26 cellular contexts compared by ENCODE assay signal in genomic region chr5:180338001-180338707, GRCh38. TPM values are rescaled to one million over a fixed set of nuclear protein-coding genes. Genes with fewer than 3 reads are reported as not detected.
A peak's percentile ranks its signal among the peaks of the same experiment; 100 is the strongest.
DNase-seq lines count a peak whose midpoint lies in the region; ATAC-seq, FAIRE-seq and TF ChIP-seq lines count a peak whose summit lies in the region.
"Had no signal": no experiment of that assay in that cellular context is flagged by ENCODE, and none has a peak within 500 bp of the region (broad histone marks: within the 10 kb centered on the region; RNA-seq: fewer than 3 reads in every experiment).

No MANE protein-coding gene starts in this region.

- H3K14ac ChIP-seq in H1 (ENCODE audit: insufficient read length) = no peak overlapping the region

- H3K36me3 ChIP-seq in H1 (ENCODE audit: control insufficient read depth in 2 of 4, insufficient read depth in 4 of 4, low read length in 3 of 4) = peaks cover 24 to 51% (median 42%) of the 10 kb centered on the region in 4 experiments
- H3K36me3 ChIP-seq: BE2C, Peyer's patch had no signal

- H3K4me1 ChIP-seq in H1 (replicated peaks in 1 of 4; ENCODE audit: control insufficient read depth in 3 of 4, insufficient read depth in 4 of 4, low read length in 3 of 4) = peaks cover 2 to 19% (median 12%) of the 10 kb centered on the region in 4 experiments
- H3K4me1 ChIP-seq: BE2C had no signal

- H3K27me3 ChIP-seq in H1 (replicated peaks in 1 of 4; ENCODE audit: control insufficient read depth in 3 of 4, extremely low read depth in 1 of 4, insufficient read depth in 3 of 4, low read length in 3 of 4) = no peaks in the 10 kb centered on the region
- H3K27me3 ChIP-seq: BE2C, Peyer's patch had no signal

- peaks cover 1% of the 10 kb centered on the region; the same call in 1 of the 2 replicates for H3K23me2 ChIP-seq in H1 (ENCODE audit: low read depth, low read length)

- H3K4me3 ChIP-seq in H1 (ENCODE audit: extremely low read depth in 1 of 4, insufficient read depth in 2 of 4, low read depth in 3 of 4, low read length in 4 of 4) = no peak overlapping the region
- H3K4me3 ChIP-seq: Peyer's patch had no signal

- no peak for TF ChIP-seq EP300 in H1 (IDR thresholded peaks at IDR 0.05; ENCODE audit: borderline replicate concordance in 1 of 2, low read depth in 2 of 2, low read length in 2 of 2)

- no peaks in the 10 kb centered on the region for H3K9me3 Mint-ChIP-seq in activated CD4-positive, alpha-beta memory T cell treated with anti-CD3 and anti-CD28 coated beads, Interleukin-2, amount 10 ng/mL, durations not matched to agents 7 days and 5 days

- H3K79me1 ChIP-seq in H1 (ENCODE audit: low read depth, low read length) = peaks cover 12% of the 10 kb centered on the region

- peak overlapping the region; percentile 79 for H4K8ac ChIP-seq in H1 (ENCODE audit: extremely low read depth, insufficient read depth, low read length)

- no peak for TF ChIP-seq CTCF in H1 (IDR thresholded peaks at IDR 0.05; ENCODE audit: control extremely low read depth in 1 of 3, insufficient read depth in 1 of 3, low read depth in 1 of 3, low read length in 3 of 3)

- peaks cover 6% of the 10 kb centered on the region for H3K27me3 Mint-ChIP-seq in activated CD4-positive, alpha-beta memory T cell treated with anti-CD3 and anti-CD28 coated beads, Interleukin-2, amount 10 ng/mL, durations not matched to agents 7 days and 5 days

- H2AK5ac ChIP-seq in H1 (ENCODE audit: low read depth, low read length) = no peak overlapping the region

- no peak overlapping the region for H3K27ac Mint-ChIP-seq in activated CD4-positive, alpha-beta memory T cell treated with anti-CD3 and anti-CD28 coated beads, Interleukin-2, amount 10 ng/mL, durations not matched to agents 7 days and 5 days
- H3K27ac Mint-ChIP-seq: CD4-positive, CD25-positive, alpha-beta regulatory T cell had no signal

- no peak overlapping the region for H3K56ac ChIP-seq in H1 (replicated peaks; ENCODE audit: insufficient read length, low read depth, low read length)

- peak; percentile 18 for DNase-seq in Right ventricle myocardium superior
- DNase-seq in left cardiac atrium = no peak
- DNase-seq in H1 (ENCODE audit: low read depth in 1 of 2, low spot score in 2 of 2) = no peak
- DNase-seq in myocyte (ENCODE audit: low read depth) = peak; percentile 57
- no peak for DNase-seq in activated CD4-positive, alpha-beta memory T cell treated with anti-CD3 and anti-CD28 coated beads, Interleukin-2, amount 10 ng/mL, durations not matched to agents 7 days and 5 days
- no peak for DNase-seq in NCI-H446 (lab: John Stamatoyannopoulos, UW)
- DNase-seq in inferior parietal cortex (ENCODE audit: extremely low spot score) = no peak
- DNase-seq: BE2C; CD4-positive, CD25-positive, alpha-beta regulatory T cell; COR-L47; DMS 273 treated with DMSO at 0.1 percent for 48 hours; DND-41; HCEC 1CT; Karpas-422; MM.1S; NCI-H1092; NCI-H1436 treated with DMSO at 0.1 percent for 48 hours; NCI-H2029; NCI-H2171; NCI-H446 treated with DMSO at 0.1 percent for 48 hours; NCI-H69; Peyer's patch had no signal

- no peak overlapping the region for H2AFZ ChIP-seq in H1 (ENCODE audit: low read length)

- no peak overlapping the region for H3K4me2 ChIP-seq in H1 (ENCODE audit: insufficient read depth in 1 of 2, low read depth in 2 of 2, low read length in 2 of 2)

- CTCF ChIA-PET in H1 (lab: Charles Lee; ENCODE audit: partially characterized antibody) = interaction anchor here (1.3 to 1.9 kb wide), 3 partner anchors 10 to 22 kb away, joined by 3 to 19 read pairs (median 5); no protein-coding TSS in a partner anchor
- CTCF ChIA-PET in activated CD4-positive, alpha-beta memory T cell treated with anti-CD3 and anti-CD28 coated beads, Interleukin-2, amount 10 ng/mL, durations not matched to agents 7 days and 5 days (lab: Charles Lee) = interaction anchor here (2.8 kb wide), 1 partner anchor 10 kb away, joined by 10 read pairs; no protein-coding TSS in a partner anchor

- POLR2A ChIA-PET in H1 (lab: Charles Lee; ENCODE audit: partially characterized antibody) = interaction anchor here (1.0 to 10.9 kb wide), 3 partner anchors 7 to 158 kb away, joined by 3 to 146 read pairs (median 3); no protein-coding TSS in a partner anchor
- POLR2A ChIA-PET in activated CD4-positive, alpha-beta memory T cell treated with anti-CD3 and anti-CD28 coated beads, Interleukin-2, amount 10 ng/mL, durations not matched to agents 7 days and 5 days (lab: Charles Lee) = no interaction called here

- H3K36me3 Mint-ChIP-seq in activated CD4-positive, alpha-beta memory T cell treated with anti-CD3 and anti-CD28 coated beads, Interleukin-2, amount 10 ng/mL, durations not matched to agents 7 days and 5 days (ENCODE audit: low read depth) = no peaks in the 10 kb centered on the region
- H3K36me3 Mint-ChIP-seq: CD4-positive, CD25-positive, alpha-beta regulatory T cell; IgD-negative memory B cell had no signal

- 96% methylated on average over 22 of the region's 22 CpGs; no CpG with 5 or more reads in 1 of the 2 experiments for WGBS in H1 (ENCODE audit: extremely low coverage in 1 of 2, insufficient coverage in 1 of 2, insufficient read length in 1 of 2, insufficient replicate concordance in 2 of 2, low coverage in 1 of 2, low lambda C conversion rate in 2 of 2, missing lambda C conversion rate in 1 of 2), 2 experiments

- H3K9me3 ChIP-seq in H1 (ENCODE audit: insufficient read depth in 2 of 2, low read depth in 1 of 2, low read length in 1 of 2) = no peaks in the 10 kb centered on the region
- H3K9me3 ChIP-seq: BE2C, Peyer's patch had no signal

- no peak overlapping the region for H4K91ac ChIP-seq in H1 (replicated peaks; ENCODE audit: insufficient read length, low read length)

- H4K20me1 ChIP-seq in H1 (replicated peaks in 1 of 2; ENCODE audit: control insufficient read depth in 1 of 2, insufficient read depth in 2 of 2, low read length in 2 of 2) = peaks cover 0 to 5% of the 10 kb centered on the region in 2 experiments

- no peak overlapping the region for H3K23ac ChIP-seq in H1 (ENCODE audit: insufficient read length)

- H3K4me3 Mint-ChIP-seq in activated CD4-positive, alpha-beta memory T cell treated with anti-CD3 and anti-CD28 coated beads, Interleukin-2, amount 10 ng/mL, durations not matched to agents 7 days and 5 days = no peak overlapping the region
- H3K4me3 Mint-ChIP-seq: CD4-positive, CD25-positive, alpha-beta regulatory T cell; IgD-negative memory B cell had no signal

- H2BK5ac ChIP-seq in H1 (ENCODE audit: low read depth, low read length) = no peak overlapping the region

- intact Hi-C loops in Right ventricle myocardium superior (cut with DNase I) = no loop called here
- intact Hi-C loops in left cardiac atrium (cut with DNase I) = no loop called here

- H2BK15ac ChIP-seq in H1 (ENCODE audit: low read length) = no peak overlapping the region

- H2BK12ac ChIP-seq in H1 (ENCODE audit: low read depth, low read length) = 0 out of 2 replicates have a peak overlapping the region, but pooled peaks have one; percentile 17

- TF ChIP-seq RAD21 in H1 (IDR thresholded peaks at IDR 0.05 in 1 of 2, conservative IDR thresholded peaks at IDR 0.05 in 1 of 2; ENCODE audit: low read depth in 2 of 2, low read length in 2 of 2) = no peak

- peaks cover 8 to 36% of the 10 kb centered on the region in 2 experiments; a peak in 3 of 4 replicates for H3K79me2 ChIP-seq in H1 (ENCODE audit: control insufficient read depth in 1 of 2, insufficient read depth in 2 of 2, low read length in 2 of 2)

- H3K9ac ChIP-seq in H1 (replicated peaks in 1 of 4; ENCODE audit: extremely low read depth in 1 of 4, low read depth in 3 of 4, low read length in 3 of 4) = no peak overlapping the region

- no peak overlapping the region for H2BK20ac ChIP-seq in H1 (ENCODE audit: low read length)

- FAIRE-seq in H1 (lab: Jason Lieb, UNC) = no peak

- H3K18ac ChIP-seq in H1 (ENCODE audit: extremely low read depth, low read length) = no peak overlapping the region

- no peak for TF ChIP-seq POLR2A in H1 (IDR thresholded peaks at IDR 0.05; ENCODE audit: control extremely low read depth in 1 of 2, low read depth in 2 of 2, low read length in 2 of 2)

- no peak overlapping the region for H3K27ac ChIP-seq in H1 (ENCODE audit: low read depth, low read length)
- H3K27ac ChIP-seq: 22Rv1, Peyer's patch had no signal

- H3K4ac ChIP-seq in H1 (replicated peaks; ENCODE audit: insufficient read length, low read depth, low read length) = no peak overlapping the region

- no peaks in the 10 kb centered on the region for H3K4me1 Mint-ChIP-seq in activated CD4-positive, alpha-beta memory T cell treated with anti-CD3 and anti-CD28 coated beads, Interleukin-2, amount 10 ng/mL, durations not matched to agents 7 days and 5 days
- H3K4me1 Mint-ChIP-seq: CD4-positive, CD25-positive, alpha-beta regulatory T cell had no signal

- ATAC-seq in Right ventricle myocardium superior (ENCODE audit: poor library complexity) (no peak), left cardiac atrium (no peak), HG03521 (IDR thresholded peaks at IDR 0.05; ENCODE audit: unreplicated experiment) (no peak)
- ATAC-seq: Right ventricle myocardium inferior had no signal

- no peak overlapping the region for H4K5ac ChIP-seq in H1 (ENCODE audit: insufficient read length, low read depth, low read length)

- H2BK120ac ChIP-seq in H1 (replicated peaks; ENCODE audit: low read depth, low read length) = no peak overlapping the region

RNA-seq across cellular contexts. Expression of gene GFPT2, which starts 15.0 kb away (rescaled TPM):
- total RNA-seq in Right ventricle myocardium superior (13.3 TPM), left cardiac atrium (10 to 100 TPM; 27.3 to 44.5 TPM), myocyte (11.2 and 13.8 TPM in 2 replicates)
- total RNA-seq in H1 (2021; fragmentation: NEBNext Ultra II Directional; extraction: Animal tissue kit (Norgen Biotek cat#: 25700)) = 141 and 143 TPM in 2 replicates
- 83.7 and 90.0 TPM in 2 replicates for polyA plus RNA-seq in H1 (2011; rRNA removed)
- polyA plus RNA-seq in H1 (2011; cell fraction: cytosol; rRNA removed) = 101 TPM
- polyA plus RNA-seq in H1 (2011; cell fraction: nucleus; rRNA removed) = 136 TPM
- polyA plus RNA-seq in H1 (2012, experiment 1 of 2) = 78.6 to 104 TPM (median 83.3 TPM) in 4 replicates
- 47.5 TPM for polyA plus RNA-seq in H1 (2012, experiment 2 of 2)
- polyA plus RNA-seq in H1 (2013, experiment 1 of 2) = 73.7 TPM
- 66.5 TPM for polyA plus RNA-seq in H1 (2013, experiment 2 of 2)
- 118 and 127 TPM in 2 replicates for polyA minus RNA-seq in H1 (2011; rRNA and poly(A)+ RNA removed)
- 56.6 TPM for polyA minus RNA-seq in H1 (2011; cell fraction: cytosol; rRNA and poly(A)+ RNA removed)
- 80.8 TPM for polyA minus RNA-seq in H1 (2011; cell fraction: nucleus; rRNA and poly(A)+ RNA removed)
- 11.6 TPM for polyA plus RNA-seq in myocyte (2012)
- total RNA-seq in activated CD4-positive, alpha-beta memory T cell treated with anti-CD3 and anti-CD28 coated beads, Interleukin-2, amount 10 ng/mL, durations not matched to agents 7 days and 5 days = not detected
- total RNA-seq: CD4-positive, CD25-positive, alpha-beta regulatory T cell had no signal

RNA-seq across cellular contexts. Expression of gene MAPK9, which starts 46.3 kb away (rescaled TPM):
- total RNA-seq in Right ventricle myocardium superior = 42.4 TPM
- 10 to 100 TPM; 33.8 to 38.8 TPM for total RNA-seq in left cardiac atrium
- total RNA-seq in H1 (2021; fragmentation: NEBNext Ultra II Directional; extraction: Animal tissue kit (Norgen Biotek cat#: 25700)) = 37.9 and 43.7 TPM in 2 replicates
- polyA plus RNA-seq in H1 (2011; rRNA removed) = 18.3 and 22.3 TPM in 2 replicates
- 27.1 TPM for polyA plus RNA-seq in H1 (2011; cell fraction: cytosol; rRNA removed)
- polyA plus RNA-seq in H1 (2011; cell fraction: nucleus; rRNA removed) = 16.9 TPM
- polyA plus RNA-seq in H1 (2012, experiment 1 of 2) = 20.5 to 30.0 TPM (median 24.3 TPM) in 4 replicates
- 2.9 TPM for polyA plus RNA-seq in H1 (2012, experiment 2 of 2)
- polyA plus RNA-seq in H1 (2013, experiment 1 of 2) = 21.8 TPM
- 22.3 TPM for polyA plus RNA-seq in H1 (2013, experiment 2 of 2)
- 47.8 and 64.8 TPM in 2 replicates for polyA minus RNA-seq in H1 (2011; rRNA and poly(A)+ RNA removed)
- 17.2 TPM for polyA minus RNA-seq in H1 (2011; cell fraction: cytosol; rRNA and poly(A)+ RNA removed)
- polyA minus RNA-seq in H1 (2011; cell fraction: nucleus; rRNA and poly(A)+ RNA removed) = 28.5 TPM
- total RNA-seq in myocyte = 20.4 and 20.5 TPM in 2 replicates
- polyA plus RNA-seq in myocyte (2012) = 25.4 TPM
- 10 to 100 TPM; 42.5 to 44.4 TPM for total RNA-seq in activated CD4-positive, alpha-beta memory T cell treated with anti-CD3 and anti-CD28 coated beads, Interleukin-2, amount 10 ng/mL, durations not matched to agents 7 days and 5 days

Comparison
In these comparisons a context has a peak if more than half of its experiments do, and no peak if none do; other contexts are left out.
1. DNase-seq: peak in Right ventricle myocardium superior (single experiment) and myocyte (single experiment); none in left cardiac atrium (single experiment), H1 (0 of 2), activated CD4-positive, alpha-beta memory T cell treated with anti-CD3 and anti-CD28 coated beads, Interleukin-2, amount 10 ng/mL, durations not matched to agents 7 days and 5 days (single experiment), NCI-H446 (0 of 2) and inferior parietal cortex (single experiment).
2. RNA of gene GFPT2, which starts 15.0 kb away (total RNA-seq): 141 to 143 TPM in H1, 27.3 to 44.5 TPM in left cardiac atrium, 11.2 to 13.8 TPM in myocyte and 13.3 TPM in Right ventricle myocardium superior (single experiment); not detected in activated CD4-positive, alpha-beta memory T cell treated with anti-CD3 and anti-CD28 coated beads, Interleukin-2, amount 10 ng/mL, durations not matched to agents 7 days and 5 days; every median in the first group is over 10 times any median in the second.